ENCODE assay signal across 20 cellular contexts in the genomic region with DNA sequence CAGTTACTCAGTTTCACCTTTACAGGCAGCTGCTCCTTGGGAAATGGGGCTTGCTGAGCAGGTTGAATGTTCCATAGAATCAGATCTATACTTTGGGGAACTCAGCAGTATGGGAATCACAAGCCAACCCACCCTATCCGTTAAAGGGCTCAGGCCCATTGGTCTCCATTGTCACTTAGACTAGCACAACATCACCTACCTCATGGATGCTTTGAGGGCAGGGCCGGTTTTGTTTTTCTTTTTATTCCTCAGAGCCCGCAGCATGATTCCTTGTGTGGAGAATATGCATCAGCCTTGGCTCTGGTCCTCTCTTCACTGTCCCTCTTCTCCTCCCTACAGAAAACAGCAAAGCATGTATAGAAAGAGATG. TPM values are rescaled to one million over a fixed set of nuclear protein-coding genes. Genes with fewer than 3 reads are reported as not detected.
DNase-seq lines count a peak whose midpoint lies in the region; ATAC-seq, FAIRE-seq and TF ChIP-seq lines count a peak whose summit lies in the region.
"Had no signal": no experiment of that assay in that cellular context is flagged by ENCODE, and none has a peak within 500 bp of the region (broad histone marks: within the 10 kb centered on the region; RNA-seq: fewer than 3 reads in every experiment).

No MANE protein-coding gene starts in this region.

- H2AFZ ChIP-seq in ACC112 (ENCODE audit: low read length, unreplicated experiment) (no peak overlapping the region), GM12878 (ENCODE audit: control insufficient read depth, low read depth, low read length) (no peak overlapping the region)
- H2AFZ ChIP-seq: GM23248 had no signal

- H3K9ac ChIP-seq in GM12878 (ENCODE audit: control insufficient read depth, insufficient read depth, low read length): no peak overlapping the region
- H3K9ac ChIP-seq: GM23248 had no signal

- DNase-seq in Calu3: no peak
- DNase-seq in GM12878 (ENCODE audit: low read depth, low spot score): no peak
- no peak for DNase-seq in nephron progenitor cell
- no peak for DNase-seq in naive thymus-derived CD8-positive, alpha-beta T cell
- no peak for DNase-seq in substantia nigra (lab: John Stamatoyannopoulos, UW)
- DNase-seq: activated CD4-positive, alpha-beta T cell treated with anti-CD3 and anti-CD28 coated beads, Interleukin-2, amount 50 U/mL, for 4 hours; activated naive CD8-positive, alpha-beta T cell treated with anti-CD3 and anti-CD28 coated beads for 36 hours; activated T-cell treated with anti-CD3 and anti-CD28 coated beads, Interleukin-2, amount 50 U/mL, for 4 hours; brain microvascular endothelial cell; foreskin melanocyte; midbrain; NCI-H226; stimulated activated CD4-positive, alpha-beta T cell treated with anti-CD3 and anti-CD28 coated beads, Interleukin-15, amount 100 ng/mL, for 24 hours had no signal

- H3K27ac ChIP-seq in ACC112 (ENCODE audit: low read depth, low read length) (peak overlapping the region; percentile 26; the same call in 1 of the 2 replicates), GM12878 (ENCODE audit: control insufficient read depth, insufficient read depth) (no peak overlapping the region), substantia nigra (ENCODE audit: low read depth, low read length, poor library complexity, severe bottlenecking) (no peak overlapping the region)
- H3K27ac ChIP-seq: brain microvascular endothelial cell, GM23248, right atrium auricular region had no signal

- BruUV-seq in Calu3 (replicated peaks; lab: Mats Ljungman, UMichigan) (no TSS peak), GM12878 (replicated peaks; lab: Mats Ljungman, UMichigan) (TSS peak; percentile 24)

- no peaks in the 10 kb centered on the region for H3K9me3 Mint-ChIP-seq in Calu3 (ENCODE audit: low read depth, unreplicated experiment)
- peaks cover 7% of the 10 kb centered on the region for H3K9me3 Mint-ChIP-seq in nephron progenitor cell
- peaks cover 0 to 4% (median 0%) of the 10 kb centered on the region in 9 donors for H3K9me3 Mint-ChIP-seq in naive thymus-derived CD8-positive, alpha-beta T cell
- H3K9me3 Mint-ChIP-seq: activated T-cell treated with anti-CD3 and anti-CD28 coated beads, Interleukin-2, amount 50 U/mL, for 4 hours; dendritic cell treated with granulocyte-macrophage colony-stimulating factor and Interleukin-4, amounts not matched to agents 40 ng/mL and 50 ng/mL, for 4 days; stimulated activated memory B cell treated with anti-CD40 and anti-IgM and Interleukin-4, amounts not matched to agents 10 μg/mL and 1 μg/mL and 100 μg/mL, for 72 hours had no signal

- no peak for FAIRE-seq in GM12878 (lab: Jason Lieb, UNC)

- WGBS in GM12878 (ENCODE audit: insufficient coverage, insufficient replicate concordance, low lambda C conversion rate, missing lambda C conversion rate): 51% methylated on average over 3 of the region's 3 CpGs

- TF ChIP-seq RAD21 in GM12878 (IDR thresholded peaks at IDR 0.05; ENCODE audit: insufficient read depth, low read depth, low read length): no peak

- no peaks in the 10 kb centered on the region for H4K20me1 ChIP-seq in GM12878 (ENCODE audit: control insufficient read depth, insufficient read depth)

- RAD21 ChIA-PET in GM12878 (lab: Charles Lee; ENCODE audit: unreplicated experiment): interaction anchor here (1.1 to 3.4 kb wide), 7 partner anchors 20 to 65 kb away, joined by 3 to 12 read pairs (median 4); a partner anchor contains a TSS

- H3K9me3 ChIP-seq in GM12878 (replicated peaks; ENCODE audit: control insufficient read depth, insufficient read depth, low read length): no peaks in the 10 kb centered on the region
- H3K9me3 ChIP-seq: right atrium auricular region had no signal

- TF ChIP-seq EP300 in GM12878 (IDR thresholded peaks at IDR 0.05; ENCODE audit: borderline replicate concordance in 1 of 2, control insufficient read depth in 1 of 2, low read depth in 2 of 2, low read length in 2 of 2): no peak

- POLR2A ChIA-PET in GM12878 (lab: Charles Lee): interaction anchor here (1.2 to 2.3 kb wide), 7 partner anchors 15 to 68 kb away, joined by 3 to 7 read pairs (median 4); no protein-coding TSS in a partner anchor
- POLR2A ChIA-PET in naive thymus-derived CD8-positive, alpha-beta T cell (lab: Charles Lee): interaction anchor here (0.7 kb wide), 1 partner anchor 8 kb away, joined by 4 read pairs; no protein-coding TSS in a partner anchor

- H3K36me3 ChIP-seq in ACC112 (ENCODE audit: insufficient read depth, low read length) (no peaks in the 10 kb centered on the region), GM12878 (ENCODE audit: control insufficient read depth in 2 of 2, insufficient read depth in 2 of 2, low read length in 1 of 2) (0 out of 4 replicates have a peak, but pooled peaks cover 0 to 3% of the 10 kb centered on the region in 2 experiments)
- H3K36me3 ChIP-seq: brain microvascular endothelial cell, right atrium auricular region had no signal

- H3K27me3 ChIP-seq in ACC112 (ENCODE audit: insufficient read depth, low read length) (no peaks in the 10 kb centered on the region), GM12878 (replicated peaks in 1 of 2; ENCODE audit: control insufficient read depth in 2 of 2, insufficient read depth in 2 of 2, low read length in 1 of 2) (no peaks in the 10 kb centered on the region)
- H3K27me3 ChIP-seq: brain microvascular endothelial cell, right atrium auricular region had no signal

- H3K27me3 Mint-ChIP-seq in Calu3 (ENCODE audit: unreplicated experiment) (no peaks in the 10 kb centered on the region), nephron progenitor cell (ENCODE audit: low read depth, poor library complexity) (no peaks in the 10 kb centered on the region)
- no peaks in the 10 kb centered on the region for H3K27me3 Mint-ChIP-seq in naive thymus-derived CD8-positive, alpha-beta T cell
- H3K27me3 Mint-ChIP-seq: activated naive CD8-positive, alpha-beta T cell treated with anti-CD3 and anti-CD28 coated beads for 36 hours; dendritic cell treated with granulocyte-macrophage colony-stimulating factor and Interleukin-4, amounts not matched to agents 40 ng/mL and 50 ng/mL, for 4 days; stimulated activated memory B cell treated with anti-CD40 and anti-IgM and Interleukin-4, amounts not matched to agents 10 μg/mL and 1 μg/mL and 100 μg/mL, for 72 hours had no signal

- TF ChIP-seq POLR2A in GM12878 (IDR thresholded peaks at IDR 0.05; ENCODE audit: low read depth, low read length): no peak

- intact Hi-C loops in Calu3 (cut with micrococcal nuclease; ENCODE audit: unreplicated experiment): loop anchor here (5.0 kb wide), 1 partner anchor 49 kb away; a partner anchor contains a TSS
- intact Hi-C loops in GM12878 (cut with micrococcal nuclease; ENCODE audit: unreplicated experiment): no loop called here

- H3K4me2 ChIP-seq in GM12878 (ENCODE audit: control insufficient read depth, insufficient read depth): no peak overlapping the region; the same call in 1 of the 2 replicates

- H3K4me3 Mint-ChIP-seq in Calu3 (ENCODE audit: low read depth, unreplicated experiment) (peak overlapping the region; percentile 17), nephron progenitor cell (no peak overlapping the region)
- H3K4me3 Mint-ChIP-seq in naive thymus-derived CD8-positive, alpha-beta T cell: no peak overlapping the region
- H3K4me3 Mint-ChIP-seq: activated naive CD8-positive, alpha-beta T cell treated with anti-CD3 and anti-CD28 coated beads for 36 hours; activated T-cell treated with anti-CD3 and anti-CD28 coated beads, Interleukin-2, amount 50 U/mL, for 4 hours; dendritic cell treated with granulocyte-macrophage colony-stimulating factor and Interleukin-4, amounts not matched to agents 40 ng/mL and 50 ng/mL, for 4 days; stimulated activated memory B cell treated with anti-CD40 and anti-IgM and Interleukin-4, amounts not matched to agents 10 μg/mL and 1 μg/mL and 100 μg/mL, for 72 hours had no signal

- TF ChIP-seq CTCF in Calu3 (IDR thresholded peaks at IDR 0.05; ENCODE audit: unreplicated experiment): no peak
- no peak for TF ChIP-seq CTCF in GM12878 (IDR thresholded peaks at IDR 0.05 in 2 of 3, conservative IDR thresholded peaks at IDR 0.05 in 1 of 3; ENCODE audit: control insufficient read depth in 2 of 3, extremely low read depth in 1 of 3, insufficient read depth in 1 of 3, low read depth in 3 of 3, low read length in 3 of 3)
- TF ChIP-seq CTCF in nephron progenitor cell (IDR thresholded peaks at IDR 0.05): no peak

- H3K4me3 ChIP-seq in ACC112 (ENCODE audit: low read depth, low read length) (no peak overlapping the region), GM12878 (no peak overlapping the region)
- H3K4me3 ChIP-seq: GM23248, right atrium auricular region had no signal

- CTCF ChIA-PET in Calu3 (lab: Charles Lee): no interaction called here
- CTCF ChIA-PET in GM12878 (lab: Yijun Ruan, JAX): interaction anchor here (1.0 to 1.6 kb wide), 6 partner anchors 19 to 125 kb away, joined by 3 to 5 read pairs (median 3); no protein-coding TSS in a partner anchor

- SMC1A ChIA-PET in GM12878 (lab: Charles Lee; ENCODE audit: uncharacterized antibody, unreplicated experiment): interaction anchor here (0.9 to 16.4 kb wide), 9 partner anchors 10 to 106 kb away, joined by 3 to 367 read pairs (median 17); no protein-coding TSS in a partner anchor

- in situ Hi-C loops in GM12878 (cut with MboI): no loop called here

- H3K79me2 ChIP-seq in ACC112 (ENCODE audit: control insufficient read depth, insufficient read depth, low read length, unreplicated experiment): peaks cover 52% of the 10 kb centered on the region
- H3K79me2 ChIP-seq in GM12878 (ENCODE audit: control insufficient read depth, insufficient read depth, low read length): peaks cover 99% of the 10 kb centered on the region

- H3K27ac Mint-ChIP-seq in Calu3 (ENCODE audit: unreplicated experiment) (peak overlapping the region; percentile 63), nephron progenitor cell (peak overlapping the region; percentile 41)
- peak overlapping the region in 4 of 10 donors; percentile 6 to 52 (median 24) for H3K27ac Mint-ChIP-seq in naive thymus-derived CD8-positive, alpha-beta T cell
- H3K27ac Mint-ChIP-seq: activated naive CD8-positive, alpha-beta T cell treated with anti-CD3 and anti-CD28 coated beads for 36 hours; dendritic cell treated with granulocyte-macrophage colony-stimulating factor and Interleukin-4, amounts not matched to agents 40 ng/mL and 50 ng/mL, for 4 days; stimulated activated memory B cell treated with anti-CD40 and anti-IgM and Interleukin-4, amounts not matched to agents 10 μg/mL and 1 μg/mL and 100 μg/mL, for 72 hours had no signal

- H3K36me3 Mint-ChIP-seq in Calu3 (ENCODE audit: insufficient read depth, unreplicated experiment) (no peaks in the 10 kb centered on the region), nephron progenitor cell (ENCODE audit: low read depth) (peaks cover 13% of the 10 kb centered on the region)
- H3K36me3 Mint-ChIP-seq in naive thymus-derived CD8-positive, alpha-beta T cell: no peaks in the 10 kb centered on the region
- H3K36me3 Mint-ChIP-seq: stimulated activated memory B cell treated with anti-CD40 and anti-IgM and Interleukin-4, amounts not matched to agents 10 μg/mL and 1 μg/mL and 100 μg/mL, for 72 hours had no signal

- H3K4me1 ChIP-seq in ACC112 (ENCODE audit: control insufficient read depth, insufficient read depth, low read length, unreplicated experiment): peaks cover 13% of the 10 kb centered on the region
- peaks cover 48% of the 10 kb centered on the region for H3K4me1 ChIP-seq in GM12878 (ENCODE audit: control insufficient read depth, insufficient read depth, low read length)

- H3K4me1 Mint-ChIP-seq in Calu3 (ENCODE audit: low read depth, unreplicated experiment): peaks cover 42% of the 10 kb centered on the region
- H3K4me1 Mint-ChIP-seq in nephron progenitor cell: peaks cover 51% of the 10 kb centered on the region
- peaks cover 18 to 85% (median 69%) of the 10 kb centered on the region in 4 donors for H3K4me1 Mint-ChIP-seq in naive thymus-derived CD8-positive, alpha-beta T cell

- no peak for ATAC-seq in GM12878
- ATAC-seq in naive thymus-derived CD8-positive, alpha-beta T cell: no peak
- ATAC-seq in HG02970 (IDR thresholded peaks at IDR 0.05; ENCODE audit: low FRiP score, unreplicated experiment): no peak
- no peak for ATAC-seq in HG03097 (IDR thresholded peaks at IDR 0.05; ENCODE audit: low FRiP score, unreplicated experiment)
- ATAC-seq: stimulated activated memory B cell treated with anti-CD40 and anti-IgM and Interleukin-4, amounts not matched to agents 10 μg/mL and 1 μg/mL and 100 μg/mL, for 72 hours had no signal

RNA-seq across cellular contexts. Expression of a gene that starts 48.0 kb away (rescaled TPM):
- total RNA-seq in Calu3 (2022) (11.4 and 11.7 TPM in 2 replicates), GM12878 (2014; rRNA removed) (13.2 and 13.8 TPM in 2 replicates), GM12878 (2014; rRNA removed; fragmentation: Illumina TruSeq; extraction: Trizol) (16.8 and 17.5 TPM in 2 replicates), GM12878 (2021) (23.3 and 24.0 TPM in 2 replicates)
- total RNA-seq in GM12878 (2013; cell fraction: nucleolus; rRNA removed): 234 and 245 TPM in 2 replicates
- polyA plus RNA-seq in GM12878 (2011; ENCODE audit: low read depth): 11.3 TPM
- polyA plus RNA-seq in GM12878 (2011; rRNA removed) (48.9 and 51.6 TPM in 2 replicates), GM12878 (2014; fragmentation: Illumina TruSeq; extraction: Trizol) (20.0 and 23.4 TPM in 2 replicates), GM12878 (2014; fragmentation: Nextera tagmentation; extraction: Ambion mirVana) (1 to 10 TPM; 5.3 to 5.4 TPM), GM12878 (2014; rRNA removed) (13.8 and 15.6 TPM in 2 replicates), GM12878 (2016; fragmentation: Nextera tagmentation; extraction: Ambion mirVana) (1 to 10 TPM; 7.9 to 9.2 TPM)
- polyA plus RNA-seq in GM12878 (2011; cell fraction: cytosol; rRNA removed): 21.1 and 23.9 TPM in 2 replicates
- polyA plus RNA-seq in GM12878 (2011; cell fraction: nucleus; rRNA removed): 43.0 and 54.0 TPM in 2 replicates
- polyA plus RNA-seq in GM12878 (2012): 16.7 and 24.5 TPM in 2 replicates
- 76.0 and 94.2 TPM in 2 replicates for polyA minus RNA-seq in GM12878 (2011; rRNA and poly(A)+ RNA removed)
- polyA minus RNA-seq in GM12878 (2011; cell fraction: cytosol; rRNA and poly(A)+ RNA removed): 19.8 and 21.5 TPM in 2 replicates
- polyA minus RNA-seq in GM12878 (2011; cell fraction: nucleus; rRNA and poly(A)+ RNA removed): 103 and 119 TPM in 2 replicates
- total RNA-seq in naive thymus-derived CD8-positive, alpha-beta T cell: 10 to 100 TPM; 15.8 to 17.1 TPM
- 1 to 10 TPM; 1.3 to 3.8 (median 1.4) TPM for polyA plus RNA-seq in naive thymus-derived CD8-positive, alpha-beta T cell
